ENCODE assay signal across 27 cellular contexts in genomic region chr10:109089779-109090178, GRCh38.
"Had no signal": no experiment of that assay in that cellular context is flagged by ENCODE, and none has a peak within 500 bp of the region (broad histone marks: within the 10 kb centered on the region; RNA-seq: fewer than 3 reads in every experiment).

No MANE protein-coding gene starts in this region.

- H3K27me3 ChIP-seq: brain microvascular endothelial cell, dorsolateral prefrontal cortex had no signal

- H3K4me3 Mint-ChIP-seq: activated CD4-positive, alpha-beta memory T cell treated with anti-CD3 and anti-CD28 coated beads, Interleukin-2, amount 10 ng/mL, durations not matched to agents 7 days and 5 days; activated CD4-positive, alpha-beta T cell treated with anti-CD3 and anti-CD28 coated beads, Interleukin-2, amount 10 ng/mL, durations not matched to agents 7 days and 5 days; activated naive CD8-positive, alpha-beta T cell; activated T-cell treated with anti-CD3 and anti-CD28 coated beads, Interleukin-2, amount 50 U/mL, for 4 hours; activated T-helper 17 cell treated with anti-CD3 and anti-CD28 coated beads, Interleukin-2, amount 50 U/mL, for 72 hours; central memory CD8-positive, alpha-beta T cell; dendritic cell treated with granulocyte-macrophage colony-stimulating factor and Interleukin-4, amounts not matched to agents 40 ng/mL and 50 ng/mL, for 4 days; endodermal cell had no signal

- ATAC-seq: activated T-cell treated with anti-CD3 and anti-CD28 coated beads, Interleukin-2, amount 50 U/mL, for 4 hours; activated T-helper 17 cell treated with anti-CD3 and anti-CD28 coated beads, Interleukin-2, amount 50 U/mL, for 72 hours; esophagus mucosa had no signal

- H3K27me3 Mint-ChIP-seq: activated CD4-positive, alpha-beta memory T cell treated with anti-CD3 and anti-CD28 coated beads, Interleukin-2, amount 10 ng/mL, durations not matched to agents 7 days and 5 days; activated CD4-positive, alpha-beta T cell treated with anti-CD3 and anti-CD28 coated beads, Interleukin-2, amount 10 ng/mL, durations not matched to agents 7 days and 5 days; activated naive CD8-positive, alpha-beta T cell; activated T-helper 17 cell treated with anti-CD3 and anti-CD28 coated beads, Interleukin-2, amount 50 U/mL, for 72 hours; central memory CD8-positive, alpha-beta T cell; dendritic cell treated with granulocyte-macrophage colony-stimulating factor and Interleukin-4, amounts not matched to agents 40 ng/mL and 50 ng/mL, for 4 days had no signal

- H3K4me3 ChIP-seq: coronary artery, dorsolateral prefrontal cortex had no signal

- H3K36me3 ChIP-seq: brain microvascular endothelial cell had no signal

- H3K27ac Mint-ChIP-seq: activated CD4-positive, alpha-beta memory T cell treated with anti-CD3 and anti-CD28 coated beads, Interleukin-2, amount 10 ng/mL, durations not matched to agents 7 days and 5 days; activated CD4-positive, alpha-beta T cell treated with anti-CD3 and anti-CD28 coated beads, Interleukin-2, amount 10 ng/mL, durations not matched to agents 7 days and 5 days; activated naive CD8-positive, alpha-beta T cell; activated T-helper 17 cell treated with anti-CD3 and anti-CD28 coated beads, Interleukin-2, amount 50 U/mL, for 72 hours; dendritic cell treated with granulocyte-macrophage colony-stimulating factor and Interleukin-4, amounts not matched to agents 40 ng/mL and 50 ng/mL, for 4 days; endodermal cell had no signal

- H3K36me3 Mint-ChIP-seq: activated naive CD8-positive, alpha-beta T cell had no signal

- H3K27ac ChIP-seq: brain microvascular endothelial cell, coronary artery, dorsolateral prefrontal cortex had no signal

- H3K4me1 Mint-ChIP-seq: activated CD4-positive, alpha-beta memory T cell treated with anti-CD3 and anti-CD28 coated beads, Interleukin-2, amount 10 ng/mL, durations not matched to agents 7 days and 5 days; activated CD4-positive, alpha-beta T cell treated with anti-CD3 and anti-CD28 coated beads, Interleukin-2, amount 10 ng/mL, durations not matched to agents 7 days and 5 days; activated T-helper 17 cell treated with anti-CD3 and anti-CD28 coated beads, Interleukin-2, amount 50 U/mL, for 72 hours; central memory CD8-positive, alpha-beta T cell; endodermal cell had no signal

- DNase-seq: activated CD4-positive, alpha-beta memory T cell treated with anti-CD3 and anti-CD28 coated beads, Interleukin-2, amount 10 ng/mL, durations not matched to agents 7 days and 5 days; activated CD4-positive, alpha-beta T cell treated with anti-CD3 and anti-CD28 coated beads for 1 hour; activated CD4-positive, alpha-beta T cell treated with anti-CD3 and anti-CD28 coated beads for 4 hours; activated CD4-positive, alpha-beta T cell treated with anti-CD3 and anti-CD28 coated beads, Interleukin-2, amount 10 ng/mL, durations not matched to agents 7 days and 5 days; activated CD4-positive, alpha-beta T cell treated with anti-CD3 and anti-CD28 coated beads, Interleukin-2, amount 50 U/mL, for 4 hours; activated CD8-positive, alpha-beta memory T cell treated with anti-CD3 and anti-CD28 coated beads, Interleukin-2, amount 50 U/mL, for 48 hours; activated effector memory CD4-positive, alpha-beta T cell treated with Interleukin-2 at 50 U/mL for 16 hours; activated gamma-delta T cell treated with Interleukin-2 at 50 U/mL for 16 hours; activated naive CD4-positive, alpha-beta T cell treated with anti-CD3 and anti-CD28 coated beads, Interleukin-2, amount 50 U/mL, for 16 hours; activated naive CD4-positive, alpha-beta T cell treated with Interleukin-2 at 50 U/mL for 16 hours; activated T-cell treated with anti-CD3 and anti-CD28 coated beads for 4 hours; activated T-cell treated with anti-CD3 and anti-CD28 coated beads, Interleukin-2, amount 50 U/mL, for 4 hours; amniotic stem cell; anterior cingulate cortex; brain microvascular endothelial cell; dorsolateral prefrontal cortex; effector memory CD4-positive, alpha-beta T cell; endodermal cell; foreskin fibroblast; head of caudate nucleus; T-helper 2 cell had no signal
